Comparison of ENCODE assay signal across 8 cellular contexts in genomic region chr11:65476632-65477270, GRCh38. TPM values are rescaled to one million over a fixed set of nuclear protein-coding genes. Genes with fewer than 3 reads are reported as not detected.
DNase-seq lines count a peak whose midpoint lies in the region; ATAC-seq, FAIRE-seq and TF ChIP-seq lines count a peak whose summit lies in the region.

No MANE protein-coding gene starts in this region.

- TF ChIP-seq EP300 in A549 (IDR thresholded peaks at IDR 0.05) (no peak), stomach (IDR thresholded peaks at IDR 0.05) (no peak)

- CTCF ChIA-PET in A549 (lab: Yijun Ruan, JAX), result interaction anchor here (0.6 to 25.6 kb wide), 8 partner anchors 16 to 115 kb away, joined by 3 to 947 read pairs (median 3); partner anchors contain the start of gene MALAT1

- peak overlapping the region; percentile 96 for H3K4me2 ChIP-seq in A549

- H3K9ac ChIP-seq in HUES64 (ENCODE audit: low read depth, low read length), result peak overlapping the region; percentile 95

- TF ChIP-seq POLR2A in A549 (IDR thresholded peaks at IDR 0.05; ENCODE audit: low read length) (0 out of 2 replicates have a peak, but pooled peaks have one; percentile 1), stomach (IDR thresholded peaks at IDR 0.05) (no peak)

- ATAC-seq in A549, result peak in 1 of 2 experiments; percentile 23; a peak in 2 of 6 replicates
- peak; percentile 18 for ATAC-seq in GM19328 (IDR thresholded peaks at IDR 0.05; ENCODE audit: unreplicated experiment)

- WGBS in A549 (ENCODE audit: missing lambda C conversion rate), result 9% methylated on average over 19 of the region's 21 CpGs
- 32% methylated on average over 21 of the region's 21 CpGs for WGBS in HUES64
- 3 to 6% (median 6%) methylated on average over 19 to 21 of the region's 21 CpGs for WGBS in stomach, 5 donors

- FAIRE-seq in A549 (lab: Jason Lieb, UNC), result no peak

- H3K27me3 ChIP-seq in HUES64 (ENCODE audit: insufficient read depth, low read length), result no peaks in the 10 kb centered on the region
- H3K27me3 ChIP-seq in kidney epithelial cell (ENCODE audit: control insufficient read depth, insufficient read depth, low read length), result no peaks in the 10 kb centered on the region
- H3K27me3 ChIP-seq in stomach, result no peaks in the 10 kb centered on the region

- H3K9me3 ChIP-seq in A549 (no peaks in the 10 kb centered on the region), HUES64 (ENCODE audit: insufficient read depth, low read depth, low read length) (no peaks in the 10 kb centered on the region), stomach (no peaks in the 10 kb centered on the region)

- H3K27ac ChIP-seq in A549 (peak overlapping the region; percentile 93 to 99), HUES64 (ENCODE audit: low read depth, low read length) (peak overlapping the region; percentile 81), angular gyrus (ENCODE audit: low read depth, low read length) (peak overlapping the region; percentile 100), stomach (peak overlapping the region; percentile 96 to 100 (median 99))

- intact Hi-C loops in stomach (cut with DNase I; ENCODE audit: low total_unique reads), result no loop called here

- H3K36me3 ChIP-seq in HUES64 (ENCODE audit: insufficient read depth, low read length) (no peaks in the 10 kb centered on the region), kidney epithelial cell (ENCODE audit: control insufficient read depth, insufficient read depth, low read length) (no peaks in the 10 kb centered on the region), stomach (no peaks in the 10 kb centered on the region)

- DNase-seq in A549 (ENCODE audit: low read depth in 1 of 2, low spot score in 1 of 2) (no peak), kidney epithelial cell (ENCODE audit: low read depth) (no peak), stomach (peak; percentile 64), NCI-H2081 treated with DMSO at 0.1 percent for 48 hours (lab: John Stamatoyannopoulos, UW) (no peak), cerebellum (ENCODE audit: low spot score) (no peak)

- H3K4me1 ChIP-seq in A549 (peaks cover 76% of the 10 kb centered on the region), HUES64 (ENCODE audit: insufficient read depth, low read length) (peaks cover 31% of the 10 kb centered on the region), stomach (peaks cover 45 to 77% (median 64%) of the 10 kb centered on the region in 4 donors)

- TF ChIP-seq CTCF in A549 (IDR thresholded peaks at IDR 0.05), result no peak
- TF ChIP-seq CTCF in kidney epithelial cell (IDR thresholded peaks at IDR 0.05; ENCODE audit: insufficient read depth, low read length, poor library complexity, severe bottlenecking), result no peak
- no peak for TF ChIP-seq CTCF in stomach (IDR thresholded peaks at IDR 0.05)

- POLR2A ChIA-PET in A549 (lab: Yijun Ruan, JAX), result interaction anchor here (0.7 to 8.3 kb wide), 10 partner anchors 22 to 61 kb away, joined by 3 to 1006 read pairs (median 6); partner anchors contain the start of genes MALAT1 and NEAT1

- no peak for TF ChIP-seq RAD21 in A549 (conservative IDR thresholded peaks at IDR 0.05 in 1 of 2, IDR thresholded peaks at IDR 0.05 in 1 of 2)

- H3K4me3 ChIP-seq in A549 (peak overlapping the region; percentile 54), HUES64 (ENCODE audit: low read length) (peak overlapping the region; percentile 74), kidney epithelial cell (ENCODE audit: low read depth, low read length) (peak overlapping the region; percentile 93), stomach (peak overlapping the region; percentile 41 to 89 (median 68))

TF ChIP-seq in A549, 52 proteins besides CTCF, POLR2A, EP300 and RAD21 (continues in another document):
- no peak for TF ChIP-seq CEBPB (IDR thresholded peaks at IDR 0.05)
- peak; percentile 8; the same call in 1 of the 2 replicates for TF ChIP-seq EHF (CRISPR knock-in tag; IDR thresholded peaks at IDR 0.05)
- no peak for TF ChIP-seq JUNB (IDR thresholded peaks at IDR 0.05)
- no peak for TF ChIP-seq REST (IDR thresholded peaks at IDR 0.05)
- TF ChIP-seq EHMT2 (IDR thresholded peaks at IDR 0.05; ENCODE audit: low read depth), result no peak
- peak; percentile 1; the same call in 1 of the 2 replicates for TF ChIP-seq HMGXB4 (CRISPR knock-in tag; IDR thresholded peaks at IDR 0.05; ENCODE audit: borderline replicate concordance)
- peak; percentile 44; the same call in 1 of the 2 replicates for TF ChIP-seq FOSB (CRISPR knock-in tag; IDR thresholded peaks at IDR 0.05)
- peak; percentile 40 for TF ChIP-seq TFCP2L1 (CRISPR knock-in tag; IDR thresholded peaks at IDR 0.05)
- TF ChIP-seq HES2 (IDR thresholded peaks at IDR 0.05), result no peak
- no peak; the same call in none of the 2 replicates for TF ChIP-seq HOXB13 (CRISPR knock-in tag; IDR thresholded peaks at IDR 0.05; ENCODE audit: low read depth)
- no peak for TF ChIP-seq SREBF2 (IDR thresholded peaks at IDR 0.05)

RNA-seq across cellular contexts. Expression of gene MALAT1, which starts 22.1 kb away (rescaled TPM):
- polyA plus RNA-seq in A549 (2011; rRNA removed), result 1,041 and 1,340 TPM in 2 replicates
- 24.8 and 29.0 TPM in 2 replicates for polyA plus RNA-seq in A549 (2012; cell fraction: cytosol; rRNA removed)
- 215 and 608 TPM in 2 replicates for polyA plus RNA-seq in A549 (2012; cell fraction: nucleus; rRNA removed)
- 167 to 203 TPM (median 188 TPM) in 3 replicates for polyA plus RNA-seq in A549 (2017; fragmentation: RNase III; extraction: RNeasy Plus Mini Kit Qiagen cat#74134 plus additional on column Dnase treatment)
- 10,326 and 11,734 TPM in 2 replicates for polyA minus RNA-seq in A549 (2011; rRNA and poly(A)+ RNA removed)
- 392 TPM for polyA plus RNA-seq in HUES64 (2013, experiment 1 of 2)
- polyA plus RNA-seq in HUES64 (2013, experiment 2 of 2), result 461 TPM
- 1,605 and 1,895 TPM in 2 replicates for total RNA-seq in kidney epithelial cell
- total RNA-seq in stomach, result over 10,000 TPM; 11,517 to 39,496 (median 13,707) TPM
- polyA plus RNA-seq in stomach, result 100 to 1,000 TPM; 124 to 296 (median 126) TPM
- 17,703 TPM for total RNA-seq in cerebellum

RNA-seq across cellular contexts. Expression of gene SCYL1, which starts 48.1 kb away (rescaled TPM):
- 30.8 and 33.6 TPM in 2 replicates for polyA plus RNA-seq in A549 (2011; rRNA removed)
- 88.0 and 105 TPM in 2 replicates for polyA plus RNA-seq in A549 (2012; cell fraction: cytosol; rRNA removed)
- polyA plus RNA-seq in A549 (2012; cell fraction: nucleus; rRNA removed), result 125 and 152 TPM in 2 replicates
- polyA plus RNA-seq in A549 (2017; fragmentation: RNase III; extraction: RNeasy Plus Mini Kit Qiagen cat#74134 plus additional on column Dnase treatment), result 41.8 to 46.8 TPM (median 45.9 TPM) in 3 replicates
- polyA minus RNA-seq in A549 (2011; rRNA and poly(A)+ RNA removed), result 39.1 and 43.6 TPM in 2 replicates
- 39.3 TPM for polyA plus RNA-seq in HUES64 (2013, experiment 1 of 2)
- 42.5 TPM for polyA plus RNA-seq in HUES64 (2013, experiment 2 of 2)
- total RNA-seq in kidney epithelial cell, result 116 and 121 TPM in 2 replicates
- 10 to 100 TPM in 4 of 5 donors, 1 to 10 TPM in 1; 3.5 to 89.0 (median 65.2) TPM for total RNA-seq in stomach
- polyA plus RNA-seq in stomach, result 10 to 100 TPM; 65.8 to 94.8 (median 86.1) TPM
- 30.7 TPM for total RNA-seq in cerebellum

RNA-seq across cellular contexts. Expression of gene NEAT1, which starts 54.2 kb away (rescaled TPM):
- polyA plus RNA-seq in A549 (2011; rRNA removed) (181 and 314 TPM in 2 replicates), A549 (2017; fragmentation: RNase III; extraction: RNeasy Plus Mini Kit Qiagen cat#74134 plus additional on column Dnase treatment) (1,009 to 1,407 TPM (median 1,223 TPM) in 3 replicates), stomach (1,000 to 10,000 TPM in 1 of 3 donors, 100 to 1,000 TPM in 2; 131 to 1,368 (median 157) TPM)
- 137 and 155 TPM in 2 replicates for polyA plus RNA-seq in A549 (2012; cell fraction: cytosol; rRNA removed)
- 406 and 691 TPM in 2 replicates for polyA plus RNA-seq in A549 (2012; cell fraction: nucleus; rRNA removed)
- 160 and 161 TPM in 2 replicates for polyA minus RNA-seq in A549 (2011; rRNA and poly(A)+ RNA removed)
- 3.6 TPM for polyA plus RNA-seq in HUES64 (2013, experiment 1 of 2)
- polyA plus RNA-seq in HUES64 (2013, experiment 2 of 2), result 3.6 TPM
- total RNA-seq in kidney epithelial cell (28.7 and 39.8 TPM in 2 replicates), stomach (1,000 to 10,000 TPM in 2 of 5 donors, 100 to 1,000 TPM in 3; 253 to 2,124 (median 789) TPM), cerebellum (17.0 TPM)
